In genomic region chr13:43003010-43003409, GRCh38 we compare ENCODE assay signal across 1 cellular context.
TF ChIP-seq lines count a peak whose summit lies in the region.

No MANE protein-coding gene starts in this region.

TF ChIP-seq in IMR-90, 13 proteins besides CTCF, POLR2A, EP300 and RAD21:
- no peak for TF ChIP-seq ELK1 (IDR thresholded peaks at IDR 0.05; ENCODE audit: borderline replicate concordance, low read depth, low read length)
- no peak for TF ChIP-seq NFE2L2 (IDR thresholded peaks at IDR 0.05; ENCODE audit: low read depth, low read length)
- TF ChIP-seq MAZ (IDR thresholded peaks at IDR 0.05; ENCODE audit: borderline replicate concordance, low read depth, low read length) = no peak
- TF ChIP-seq USF2 (IDR thresholded peaks at IDR 0.05; ENCODE audit: low read depth, low read length) = no peak
